In genomic region chr1:39393645-39394044, GRCh38 we compare ENCODE assay signal across 13 cellular contexts.
DNase-seq lines count a peak whose midpoint lies in the region; ATAC-seq and TF ChIP-seq lines count a peak whose summit lies in the region.
"Had no signal": no experiment of that assay in that cellular context is flagged by ENCODE, and none has a peak within 500 bp of the region (broad histone marks: within the 10 kb centered on the region; RNA-seq: fewer than 3 reads in every experiment).

No MANE protein-coding gene starts in this region.

- TF ChIP-seq CTCF in activated CD8-positive, alpha-beta T cell treated with anti-CD3 and anti-CD28 coated beads for 36 hours (IDR thresholded peaks at IDR 0.05), result no peak
- TF ChIP-seq CTCF in Panc1 (IDR thresholded peaks at IDR 0.05) (no peak), glutamatergic neuron (IDR thresholded peaks at IDR 0.05; ENCODE audit: partially characterized antibody, unreplicated experiment) (no peak), stomach (IDR thresholded peaks at IDR 0.05) (no peak)

- H3K27ac Mint-ChIP-seq in activated CD8-positive, alpha-beta T cell treated with anti-CD3 and anti-CD28 coated beads for 36 hours, result peak overlapping the region; percentile 55
- H3K27ac Mint-ChIP-seq in activated CD8-positive, alpha-beta T cell treated with anti-CD3 and anti-CD28 coated beads, Interleukin-2, amount 10 ng/mL, durations not matched to agents 7 days and 5 days, result no peak overlapping the region
- peak overlapping the region; percentile 55 for H3K27ac Mint-ChIP-seq in glutamatergic neuron (ENCODE audit: unreplicated experiment)
- H3K27ac Mint-ChIP-seq: neural progenitor cell had no signal

- H3K27me3 Mint-ChIP-seq in activated CD8-positive, alpha-beta T cell treated with anti-CD3 and anti-CD28 coated beads for 36 hours, result no peaks in the 10 kb centered on the region
- no peaks in the 10 kb centered on the region for H3K27me3 Mint-ChIP-seq in activated CD8-positive, alpha-beta T cell treated with anti-CD3 and anti-CD28 coated beads, Interleukin-2, amount 10 ng/mL, durations not matched to agents 7 days and 5 days (ENCODE audit: low read depth)
- H3K27me3 Mint-ChIP-seq in glutamatergic neuron (ENCODE audit: unreplicated experiment), result peaks cover 2% of the 10 kb centered on the region

- H3K36me3 ChIP-seq in Panc1 (ENCODE audit: control insufficient read depth, insufficient read depth, low read length), result peaks cover 3% of the 10 kb centered on the region; the same call in 1 of the 2 replicates
- peaks cover 0 to 19% (median 17%) of the 10 kb centered on the region in 4 donors for H3K36me3 ChIP-seq in stomach

- no peak overlapping the region for H3K4me3 ChIP-seq in Panc1 (ENCODE audit: low read depth in 2 of 2, low read length in 2 of 2)
- no peak overlapping the region for H3K4me3 ChIP-seq in stomach
- H3K4me3 ChIP-seq: colonic mucosa, neural progenitor cell, skin epidermis had no signal

- TF ChIP-seq POLR2A in stomach (IDR thresholded peaks at IDR 0.05), result no peak

- no TSS peak for BruUV-seq in Panc1 (replicated peaks; lab: Mats Ljungman, UMichigan)

- POLR2A ChIA-PET in activated CD8-positive, alpha-beta T cell treated with anti-CD3 and anti-CD28 coated beads for 36 hours (lab: Charles Lee), result no interaction called here
- POLR2A ChIA-PET in activated CD8-positive, alpha-beta T cell treated with anti-CD3 and anti-CD28 coated beads, Interleukin-2, amount 10 ng/mL, durations not matched to agents 7 days and 5 days (lab: Charles Lee), result no interaction called here
- POLR2A ChIA-PET in Panc1 (lab: Charles Lee), result no interaction called here

- no peak for ATAC-seq in activated CD8-positive, alpha-beta T cell treated with anti-CD3 and anti-CD28 coated beads for 36 hours
- ATAC-seq in activated CD8-positive, alpha-beta T cell treated with anti-CD3 and anti-CD28 coated beads, Interleukin-2, amount 10 ng/mL, durations not matched to agents 7 days and 5 days, result no peak
- ATAC-seq in Panc1, result no peak
- ATAC-seq in GM21737 (IDR thresholded peaks at IDR 0.05; ENCODE audit: unreplicated experiment), result no peak
- ATAC-seq in HG03280 (IDR thresholded peaks at IDR 0.05; ENCODE audit: unreplicated experiment), result no peak

- no peak for DNase-seq in activated CD8-positive, alpha-beta T cell treated with anti-CD3 and anti-CD28 coated beads for 36 hours
- DNase-seq in activated CD8-positive, alpha-beta T cell treated with anti-CD3 and anti-CD28 coated beads, Interleukin-2, amount 10 ng/mL, durations not matched to agents 7 days and 5 days, result no peak
- DNase-seq in Panc1 (ENCODE audit: low read depth, low spot score) (no peak), glutamatergic neuron (no peak), stomach (no peak)
- no peak for DNase-seq in activated CD8-positive, alpha-beta memory T cell treated with anti-CD3 and anti-CD28 coated beads for 24 hours
- DNase-seq: ACHN; activated effector memory CD4-positive, alpha-beta T cell treated with anti-CD3 and anti-CD28 coated beads, Interleukin-2, amount 50 U/mL, for 16 hours; colonic mucosa had no signal

- CTCF ChIA-PET in activated CD8-positive, alpha-beta T cell treated with anti-CD3 and anti-CD28 coated beads for 36 hours (lab: Charles Lee), result interaction anchor here (5.0 kb wide), 1 partner anchor 17 kb away, joined by 34 read pairs; no protein-coding TSS in a partner anchor
- CTCF ChIA-PET in activated CD8-positive, alpha-beta T cell treated with anti-CD3 and anti-CD28 coated beads, Interleukin-2, amount 10 ng/mL, durations not matched to agents 7 days and 5 days (lab: Charles Lee), result interaction anchor here (1.3 to 8.4 kb wide), 2 partner anchors 15 to 210 kb away, joined by 3 to 66 read pairs; no protein-coding TSS in a partner anchor
- CTCF ChIA-PET in Panc1 (lab: Charles Lee), result no interaction called here

- no peaks in the 10 kb centered on the region for H3K9me3 Mint-ChIP-seq in activated CD8-positive, alpha-beta T cell treated with anti-CD3 and anti-CD28 coated beads for 36 hours
- no peaks in the 10 kb centered on the region for H3K9me3 Mint-ChIP-seq in activated CD8-positive, alpha-beta T cell treated with anti-CD3 and anti-CD28 coated beads, Interleukin-2, amount 10 ng/mL, durations not matched to agents 7 days and 5 days (ENCODE audit: insufficient read depth)
- peaks cover 7% of the 10 kb centered on the region for H3K9me3 Mint-ChIP-seq in glutamatergic neuron (ENCODE audit: unreplicated experiment)
- H3K9me3 Mint-ChIP-seq: neural progenitor cell had no signal

- peaks cover 66% of the 10 kb centered on the region for H3K4me1 Mint-ChIP-seq in activated CD8-positive, alpha-beta T cell treated with anti-CD3 and anti-CD28 coated beads for 36 hours (ENCODE audit: low read depth)
- H3K4me1 Mint-ChIP-seq in activated CD8-positive, alpha-beta T cell treated with anti-CD3 and anti-CD28 coated beads, Interleukin-2, amount 10 ng/mL, durations not matched to agents 7 days and 5 days (ENCODE audit: low read depth), result peaks cover 63% of the 10 kb centered on the region
- peaks cover 24% of the 10 kb centered on the region for H3K4me1 Mint-ChIP-seq in glutamatergic neuron (ENCODE audit: low read depth, unreplicated experiment)

- H3K4me1 ChIP-seq in Panc1 (ENCODE audit: control insufficient read depth, insufficient read depth, low read length) (peaks cover 75% of the 10 kb centered on the region), stomach (peaks cover 55 to 80% (median 73%) of the 10 kb centered on the region in 4 donors)

- no peak for TF ChIP-seq EP300 in stomach (IDR thresholded peaks at IDR 0.05)

- WGBS in stomach, 5 donors, result 90 to 97% (median 95%) methylated on average over 11 of the region's 11 CpGs

- peaks cover 26% of the 10 kb centered on the region for H3K36me3 Mint-ChIP-seq in activated CD8-positive, alpha-beta T cell treated with anti-CD3 and anti-CD28 coated beads for 36 hours (ENCODE audit: low read depth)
- H3K36me3 Mint-ChIP-seq in activated CD8-positive, alpha-beta T cell treated with anti-CD3 and anti-CD28 coated beads, Interleukin-2, amount 10 ng/mL, durations not matched to agents 7 days and 5 days (ENCODE audit: low read depth), result peaks cover 57% of the 10 kb centered on the region
- H3K36me3 Mint-ChIP-seq in glutamatergic neuron (ENCODE audit: unreplicated experiment), result no peaks in the 10 kb centered on the region

- no peak overlapping the region for H3K4me3 Mint-ChIP-seq in activated CD8-positive, alpha-beta T cell treated with anti-CD3 and anti-CD28 coated beads for 36 hours
- no peak overlapping the region for H3K4me3 Mint-ChIP-seq in activated CD8-positive, alpha-beta T cell treated with anti-CD3 and anti-CD28 coated beads, Interleukin-2, amount 10 ng/mL, durations not matched to agents 7 days and 5 days
- no peak overlapping the region for H3K4me3 Mint-ChIP-seq in glutamatergic neuron (ENCODE audit: unreplicated experiment)
- H3K4me3 Mint-ChIP-seq: neural progenitor cell had no signal

- H3K27me3 ChIP-seq in Panc1 (ENCODE audit: control insufficient read depth, insufficient read depth, low read length) (no peaks in the 10 kb centered on the region), stomach (no peaks in the 10 kb centered on the region)
- H3K27me3 ChIP-seq: colonic mucosa, neural progenitor cell had no signal

- H3K9me3 ChIP-seq in Panc1 (ENCODE audit: control insufficient read depth, insufficient read depth, low read depth, low read length) (no peaks in the 10 kb centered on the region), stomach (no peaks in the 10 kb centered on the region)
- H3K9me3 ChIP-seq: colonic mucosa had no signal

- H3K27ac ChIP-seq in Panc1 (ENCODE audit: low read length), result peak overlapping the region; percentile 94
- peak overlapping the region in 4 of 5 donors; percentile 82 to 89 (median 86) for H3K27ac ChIP-seq in stomach
- H3K27ac ChIP-seq: neural progenitor cell had no signal

- intact Hi-C loops in activated CD8-positive, alpha-beta T cell treated with anti-CD3 and anti-CD28 coated beads for 36 hours (cut with micrococcal nuclease), result no loop called here
- intact Hi-C loops in Panc1 (cut with micrococcal nuclease; ENCODE audit: unreplicated experiment), result no loop called here
- intact Hi-C loops in stomach (cut with DNase I; ENCODE audit: low total_unique reads), result no loop called here

- in situ Hi-C loops in Panc1 (cut with HindIII; ENCODE audit: low pct_unique_long_range_greater_than_20kb, low sequenced_read_pairs), result no loop called here
